20 cellular contexts compared by ENCODE assay signal in the genomic region with DNA sequence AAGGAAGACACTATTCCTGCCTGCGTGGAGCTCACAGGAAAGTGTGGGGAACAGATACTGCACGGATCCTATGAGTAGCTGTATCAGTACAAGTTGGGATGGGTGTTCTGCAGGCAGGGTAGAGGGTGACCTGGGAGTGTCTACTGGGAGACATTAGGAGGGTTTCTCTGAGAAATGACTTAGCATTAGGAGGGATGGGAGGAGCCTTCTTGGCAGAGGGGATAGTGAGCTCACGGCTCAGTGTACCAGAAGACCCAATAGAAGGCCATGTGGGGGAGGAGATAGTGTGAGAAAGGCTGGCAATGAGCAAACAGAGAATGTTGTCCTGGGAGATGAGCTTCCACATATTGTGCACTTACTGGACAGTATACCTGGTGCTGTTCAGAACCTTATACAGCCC.
A peak's percentile ranks its signal among the peaks of the same experiment; 100 is the strongest.
DNase-seq lines count a peak whose midpoint lies in the region; ATAC-seq and TF ChIP-seq lines count a peak whose summit lies in the region.
"Had no signal": no experiment of that assay in that cellular context is flagged by ENCODE, and none has a peak within 500 bp of the region (broad histone marks: within the 10 kb centered on the region; RNA-seq: fewer than 3 reads in every experiment).

No MANE protein-coding gene starts in this region.

- no peaks in the 10 kb centered on the region for H3K9me2 ChIP-seq in SU-DHL-6 (replicated peaks; ENCODE audit: insufficient read depth, low read length)

- no peak overlapping the region for H3K9ac ChIP-seq in SU-DHL-6 (ENCODE audit: low read length)

- intact Hi-C loops in left ventricle myocardium inferior (cut with micrococcal nuclease) (no loop called here), gastrocnemius medialis (cut with DNase I; ENCODE audit: low total_unique reads) (loop anchor here (5.0 kb wide), 1 partner anchor 78 kb away; no protein-coding TSS in a partner anchor), tibial artery (cut with DNase I; ENCODE audit: low total_unique reads) (no loop called here)

- no peaks in the 10 kb centered on the region for H4K20me1 ChIP-seq in SU-DHL-6 (ENCODE audit: low read depth, low read length)

- peak overlapping the region; percentile 2; the same call in 1 of the 2 replicates for H3K27ac ChIP-seq in SU-DHL-6 (ENCODE audit: low read depth, low read length)
- peak overlapping the region; percentile 75 for H3K27ac ChIP-seq in left ventricle myocardium inferior (replicated peaks)
- H3K27ac ChIP-seq in gastrocnemius medialis: peak overlapping the region; percentile 85 to 90 (median 88)
- no peak overlapping the region for H3K27ac ChIP-seq in tibial artery
- H3K27ac ChIP-seq: Peyer's patch, sigmoid colon had no signal

- H2AFZ ChIP-seq in SU-DHL-6 (ENCODE audit: low read depth, low read length, severe bottlenecking): no peak overlapping the region

- in situ Hi-C loops in gastrocnemius medialis (cut with MboI; ENCODE audit: low sequenced_read_pairs in 4 of 4) (no loop called here), KBM-7 (cut with MboI; ENCODE audit: low pct_unique_long_range_greater_than_20kb, low sequenced_read_pairs) (no loop called here)

- H3K36me3 ChIP-seq in SU-DHL-6 (ENCODE audit: low read length) (no peaks in the 10 kb centered on the region), left ventricle myocardium inferior (no peaks in the 10 kb centered on the region), gastrocnemius medialis (no peaks in the 10 kb centered on the region), tibial artery (no peaks in the 10 kb centered on the region)
- H3K36me3 ChIP-seq: Peyer's patch, sigmoid colon had no signal

- H3K4me3 ChIP-seq in SU-DHL-6 (ENCODE audit: insufficient read depth, low read length, poor library complexity, severe bottlenecking): no peak overlapping the region
- no peak overlapping the region for H3K4me3 ChIP-seq in left ventricle myocardium inferior
- no peak overlapping the region for H3K4me3 ChIP-seq in gastrocnemius medialis
- no peak overlapping the region for H3K4me3 ChIP-seq in tibial artery
- H3K4me3 ChIP-seq: Peyer's patch, sigmoid colon had no signal

- H3F3A ChIP-seq in SU-DHL-6 (ENCODE audit: insufficient read depth): no peaks in the 10 kb centered on the region

- no peak for TF ChIP-seq POLR2A in gastrocnemius medialis (IDR thresholded peaks at IDR 0.05)

- TF ChIP-seq CTCF in SU-DHL-6 (IDR thresholded peaks at IDR 0.05; ENCODE audit: insufficient read depth, low read length, poor library complexity, severe bottlenecking) (no peak), left ventricle myocardium inferior (IDR thresholded peaks at IDR 0.05; ENCODE audit: borderline replicate concordance) (no peak), gastrocnemius medialis (IDR thresholded peaks at IDR 0.05 in 4 of 5, conservative IDR thresholded peaks at IDR 0.05 in 1 of 5) (no peak), tibial artery (IDR thresholded peaks at IDR 0.05) (no peak)

- H3K4me2 ChIP-seq in SU-DHL-6 (ENCODE audit: low read depth, low read length, poor library complexity, severe bottlenecking): no peak overlapping the region

- peak; percentile 47 for DNase-seq in NCI-H2029 (lab: John Stamatoyannopoulos, UW)
- no peak for DNase-seq in NCI-H2029 treated with DMSO at 0.1 percent for 48 hours (lab: John Stamatoyannopoulos, UW)
- DNase-seq in left ventricle myocardium inferior: no peak
- no peak for DNase-seq in gastrocnemius medialis
- no peak for DNase-seq in KBM-7
- no peak for DNase-seq in tibial artery
- DNase-seq: activated T-cell treated with anti-CD3 and anti-CD28 coated beads, Interleukin-2, amount 50 U/mL, for 4 hours; glutamatergic neuron; KG1; naive B cell; NCI-H1436; NCI-H524; Peyer's patch; sigmoid colon; stimulated activated CD4-positive, alpha-beta T cell treated with anti-CD3 and anti-CD28 coated beads, Interleukin-4, amount 100 ng/mL, for 4 hours; T-cell had no signal

- H3K9me3 ChIP-seq in SU-DHL-6 (ENCODE audit: insufficient read depth, low read length) (no peaks in the 10 kb centered on the region), left ventricle myocardium inferior (replicated peaks) (no peaks in the 10 kb centered on the region), gastrocnemius medialis (no peaks in the 10 kb centered on the region), tibial artery (no peaks in the 10 kb centered on the region)
- H3K9me3 ChIP-seq: Peyer's patch, sigmoid colon had no signal

- H3K79me2 ChIP-seq in SU-DHL-6 (ENCODE audit: insufficient read depth, low read length): peaks cover 90% of the 10 kb centered on the region

- H3K27me3 ChIP-seq in SU-DHL-6 (ENCODE audit: low read length) (no peaks in the 10 kb centered on the region), left ventricle myocardium inferior (ENCODE audit: low read depth) (no peaks in the 10 kb centered on the region), gastrocnemius medialis (no peaks in the 10 kb centered on the region), tibial artery (no peaks in the 10 kb centered on the region)
- H3K27me3 ChIP-seq: Peyer's patch, sigmoid colon had no signal

- ATAC-seq in gastrocnemius medialis (peak in 1 of 2 donors; percentile 16), HG03139 (IDR thresholded peaks at IDR 0.05; ENCODE audit: unreplicated experiment) (no peak)
- ATAC-seq: activated CD4-positive, CD25-positive, alpha-beta regulatory T cell treated with anti-CD3 and anti-CD28 coated beads, Interleukin-2, amount 50 U/mL, for 24 hours; activated T-cell treated with anti-CD3 and anti-CD28 coated beads, Interleukin-2, amount 50 U/mL, for 4 hours; left lobe of liver; T-cell had no signal

- H3K4me1 ChIP-seq in left ventricle myocardium inferior: peaks cover 74% of the 10 kb centered on the region
- H3K4me1 ChIP-seq in gastrocnemius medialis: peaks cover 89 to 96% of the 10 kb centered on the region in 2 donors
- peaks cover 0 to 17% (median 8%) of the 10 kb centered on the region in 4 donors for H3K4me1 ChIP-seq in tibial artery
- H3K4me1 ChIP-seq: Peyer's patch, sigmoid colon had no signal

Comparison
In these comparisons a context has a peak if more than half of its experiments do, and no peak if none do; other contexts are left out.
1. H3K27ac ChIP-seq: peak in SU-DHL-6 (single experiment), left ventricle myocardium inferior (single experiment) and gastrocnemius medialis (4 of 4); none in tibial artery (0 of 2).